18 cellular contexts compared by ENCODE assay signal in genomic region chr2:95010126-95010525, GRCh38. TPM values are rescaled to one million over a fixed set of nuclear protein-coding genes. Genes with fewer than 3 reads are reported as not detected.
DNase-seq lines count a peak whose midpoint lies in the region; ATAC-seq, FAIRE-seq and TF ChIP-seq lines count a peak whose summit lies in the region.
"Had no signal": no experiment of that assay in that cellular context is flagged by ENCODE, and none has a peak within 500 bp of the region (broad histone marks: within the 10 kb centered on the region; RNA-seq: fewer than 3 reads in every experiment).

No MANE protein-coding gene starts in this region.

- no peaks in the 10 kb centered on the region for H3K9me3 Mint-ChIP-seq in type B pancreatic cell
- H3K9me3 Mint-ChIP-seq: CD8-positive, alpha-beta memory T cell had no signal

- H3K4me3 ChIP-seq in kidney (ENCODE audit: low read length in 2 of 2): no peak overlapping the region
- H3K4me3 ChIP-seq: BLaER1 had no signal

- no peaks in the 10 kb centered on the region for H3K36me3 Mint-ChIP-seq in type B pancreatic cell
- H3K36me3 Mint-ChIP-seq: CD8-positive, alpha-beta memory T cell had no signal

- peak; percentile 47 for DNase-seq in cardiac septum (ENCODE audit: low spot score)
- DNase-seq in Right ventricle myocardium inferior (ENCODE audit: missing footprints): no peak
- DNase-seq in kidney: peak; percentile 65
- peak; percentile 42 for DNase-seq in posterior vena cava (ENCODE audit: low spot score)
- DNase-seq in type B pancreatic cell (ENCODE audit: extremely low spot score, unreplicated experiment): no peak
- DNase-seq in epidermal melanocyte (ENCODE audit: insufficient read length, low spot score): no peak
- DNase-seq: 8988T, AML-193, Caco-2, DND-41, GF-D8, H7 had no signal

- intact Hi-C loops in cardiac septum (cut with DNase I): no loop called here
- intact Hi-C loops in Right ventricle myocardium inferior (cut with DNase I): no loop called here
- intact Hi-C loops in kidney (cut with DNase I): no loop called here
- intact Hi-C loops in posterior vena cava (cut with DNase I): no loop called here

- no peak for FAIRE-seq in kidney (lab: Jason Lieb, UNC)
- FAIRE-seq: GM19239 had no signal

- no peak overlapping the region for H3K4me3 Mint-ChIP-seq in type B pancreatic cell

- no peaks in the 10 kb centered on the region for H3K9me3 ChIP-seq in kidney (ENCODE audit: control insufficient read depth in 1 of 2, low read length in 2 of 2)
- H3K9me3 ChIP-seq: BLaER1, Caco-2 had no signal

- peaks cover 48% of the 10 kb centered on the region for H3K4me1 Mint-ChIP-seq in type B pancreatic cell (ENCODE audit: unreplicated experiment)
- H3K4me1 Mint-ChIP-seq: CD8-positive, alpha-beta memory T cell had no signal

- peak overlapping the region; percentile 52 for H3K27ac Mint-ChIP-seq in type B pancreatic cell
- H3K27ac Mint-ChIP-seq: CD8-positive, alpha-beta memory T cell had no signal

- no peaks in the 10 kb centered on the region for H3K27me3 Mint-ChIP-seq in type B pancreatic cell

- no peaks in the 10 kb centered on the region for H3K36me3 ChIP-seq in kidney (ENCODE audit: control insufficient read depth in 1 of 2, insufficient read depth in 2 of 2, low read length in 2 of 2)
- H3K36me3 ChIP-seq: BLaER1 had no signal

- H3K27ac ChIP-seq in kidney (ENCODE audit: low read depth in 2 of 2, low read length in 2 of 2): peak overlapping the region; percentile 94 to 95
- H3K27ac ChIP-seq: BLaER1 had no signal

- TF ChIP-seq CTCF in kidney (IDR thresholded peaks at IDR 0.05; ENCODE audit: borderline replicate concordance, extremely low read depth, insufficient read depth): no peak
- no peak for TF ChIP-seq CTCF in type B pancreatic cell (conservative IDR thresholded peaks at IDR 0.05)

- H3K9ac ChIP-seq in kidney (ENCODE audit: low read length in 2 of 2): peak overlapping the region; percentile 22 to 53
- H3K9ac ChIP-seq: BLaER1 had no signal

- H3K4me1 ChIP-seq in kidney (ENCODE audit: control insufficient read depth in 1 of 2, insufficient read depth in 1 of 2, low read depth in 1 of 2, low read length in 2 of 2): peaks cover 31 to 32% of the 10 kb centered on the region in 2 donors
- H3K4me1 ChIP-seq: Caco-2 had no signal

- ATAC-seq in Right ventricle myocardium inferior (no peak), HG03342 (IDR thresholded peaks at IDR 0.05; ENCODE audit: unreplicated experiment) (no peak), HG03432 (IDR thresholded peaks at IDR 0.05; ENCODE audit: unreplicated experiment) (no peak)

RNA-seq across cellular contexts. Expression of gene MAL, which starts 15.4 kb away (rescaled TPM):
- 8.3 TPM for total RNA-seq in cardiac septum
- 8.7 TPM for total RNA-seq in Right ventricle myocardium inferior
- 477 TPM for total RNA-seq in kidney
- polyA plus RNA-seq in kidney (ENCODE audit: insufficient read depth, low read depth, low replicate concordance): 1,006 TPM
- total RNA-seq in posterior vena cava: 1 to 10 TPM; 1.0 to 1.6 TPM
- 205 and 250 TPM in 2 replicates for total RNA-seq in type B pancreatic cell (ENCODE audit: low replicate concordance)
- total RNA-seq: Caco-2, HT1080 had no signal

Comparison
In these comparisons a context has a peak if more than half of its experiments do, and no peak if none do; other contexts are left out.
1. DNase-seq: peak in cardiac septum (single experiment), kidney (single experiment) and posterior vena cava (single experiment); none in Right ventricle myocardium inferior (single experiment), type B pancreatic cell (single experiment) and epidermal melanocyte (single experiment).
2. RNA of gene MAL, which starts 15.4 kb away (total RNA-seq): 477 TPM in kidney (single experiment) and 205 to 250 TPM in type B pancreatic cell; 8.7 TPM in Right ventricle myocardium inferior (single experiment), 8.3 TPM in cardiac septum (single experiment) and 1.0 to 1.6 TPM in posterior vena cava; every median in the first group is over 10 times any median in the second.